In the genomic region with DNA sequence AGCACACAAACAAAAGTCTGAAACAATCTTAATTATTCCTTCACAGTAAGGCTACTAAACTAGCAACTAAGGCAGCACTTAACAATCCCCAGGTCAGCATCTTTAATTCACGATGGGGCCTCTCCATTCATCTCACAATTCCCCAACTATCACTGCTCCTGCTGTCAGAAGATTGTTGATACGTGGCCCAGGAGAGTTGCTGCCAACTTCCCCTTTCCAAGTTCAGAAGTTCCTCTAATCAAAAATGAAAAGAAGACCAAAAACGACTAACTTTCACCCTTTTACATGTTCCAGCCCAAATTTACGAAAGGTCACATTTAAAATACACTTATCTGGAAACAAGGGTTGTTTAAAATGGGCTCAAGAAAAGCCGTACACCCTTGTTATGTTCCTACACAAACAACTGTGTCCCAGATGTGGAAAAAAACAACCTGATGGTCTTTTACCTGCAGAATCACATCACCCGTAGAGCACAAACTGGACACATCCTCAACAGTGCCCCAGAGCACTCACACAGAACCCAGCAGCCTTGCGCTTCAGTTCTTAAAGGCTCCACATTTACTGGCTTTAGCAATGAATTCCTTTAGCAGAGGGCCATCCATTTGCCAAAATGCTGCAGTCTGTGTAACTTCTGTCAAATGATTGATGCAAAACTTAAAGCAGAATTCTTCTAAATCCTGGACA, we compare ENCODE assay signal across 1 cellular context.
TF ChIP-seq lines count a peak whose summit lies in the region.

No MANE protein-coding gene starts in this region.

TF ChIP-seq in SK-N-SH treated with all-trans-retinoic acid at 6 μM for 48 hours, 23 proteins besides CTCF, POLR2A, EP300 and RAD21 (continued from another document):
- TF ChIP-seq, protein P1, sequence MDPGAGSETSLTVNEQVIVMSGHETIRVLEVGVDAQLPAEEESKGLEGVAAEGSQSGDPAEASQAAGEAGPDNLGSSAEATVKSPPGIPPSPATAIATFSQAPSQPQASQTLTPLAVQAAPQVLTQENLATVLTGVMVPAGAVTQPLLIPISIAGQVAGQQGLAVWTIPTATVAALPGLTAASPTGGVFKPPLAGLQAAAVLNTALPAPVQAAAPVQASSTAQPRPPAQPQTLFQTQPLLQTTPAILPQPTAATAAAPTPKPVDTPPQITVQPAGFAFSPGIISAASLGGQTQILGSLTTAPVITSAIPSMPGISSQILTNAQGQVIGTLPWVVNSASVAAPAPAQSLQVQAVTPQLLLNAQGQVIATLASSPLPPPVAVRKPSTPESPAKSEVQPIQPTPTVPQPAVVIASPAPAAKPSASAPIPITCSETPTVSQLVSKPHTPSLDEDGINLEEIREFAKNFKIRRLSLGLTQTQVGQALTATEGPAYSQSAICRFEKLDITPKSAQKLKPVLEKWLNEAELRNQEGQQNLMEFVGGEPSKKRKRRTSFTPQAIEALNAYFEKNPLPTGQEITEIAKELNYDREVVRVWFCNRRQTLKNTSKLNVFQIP (CRISPR knock-in tag; IDR thresholded peaks at IDR 0.05; ENCODE audit: borderline replicate concordance, low read depth): no peak
- TF ChIP-seq TOX (CRISPR knock-in tag; IDR thresholded peaks at IDR 0.05; ENCODE audit: borderline replicate concordance) (no peak), GLIS3 (CRISPR knock-in tag; IDR thresholded peaks at IDR 0.05) (no peak), ZNF8 (CRISPR knock-in tag; IDR thresholded peaks at IDR 0.05) (no peak)
